Comparison of ENCODE assay signal across 22 cellular contexts in the genomic region with DNA sequence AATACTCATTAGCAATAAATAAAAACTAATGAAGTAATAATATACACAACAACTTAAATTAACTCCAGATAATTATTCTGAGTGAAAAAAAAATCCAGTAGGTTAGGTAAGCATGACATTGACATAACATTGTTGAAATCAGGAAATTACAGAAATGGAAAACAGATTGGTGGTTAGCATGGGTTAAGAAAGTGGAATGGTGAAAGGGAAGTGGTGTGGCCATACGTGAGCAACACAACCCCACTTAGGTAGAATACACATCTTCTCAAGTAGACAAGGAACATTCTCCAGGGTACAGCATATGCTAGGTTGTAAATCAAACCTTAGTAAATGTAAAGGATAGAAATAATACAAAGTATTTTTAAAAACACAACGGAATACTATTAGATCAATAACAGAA.
"Had no signal": no experiment of that assay in that cellular context is flagged by ENCODE, and none has a peak within 500 bp of the region (broad histone marks: within the 10 kb centered on the region; RNA-seq: fewer than 3 reads in every experiment).

No MANE protein-coding gene starts in this region.

- DNase-seq: activated CD4-positive, alpha-beta memory T cell treated with anti-CD3 and anti-CD28 coated beads for 36 hours; activated CD4-positive, alpha-beta T cell treated with anti-CD3 and anti-CD28 coated beads, Interleukin-2, amount 10 ng/mL, durations not matched to agents 7 days and 5 days; activated CD4-positive, CD25-positive, alpha-beta regulatory T cell; activated CD8-positive, alpha-beta memory T cell treated with anti-CD3 and anti-CD28 coated beads for 24 hours; activated effector memory CD4-positive, alpha-beta T cell treated with anti-CD3 and anti-CD28 coated beads, Interleukin-2, amount 50 U/mL, for 16 hours; activated naive CD4-positive, alpha-beta T cell treated with Interleukin-2 at 50 U/mL for 16 hours; activated naive CD8-positive, alpha-beta T cell treated with anti-CD3 and anti-CD28 coated beads, Interleukin-2, amount 50 U/mL, for 24 hours; activated T-cell treated with anti-CD3 and anti-CD28 coated beads, Interleukin-2, amount 50 U/mL, for 4 hours; amniotic stem cell; body of pancreas; central memory CD4-positive, alpha-beta T cell; Kasumi-1; KBM-7; NCI-H1048; NCI-H146; NCI-H1930; NCI-H2171; NCI-H2227 treated with DMSO at 0.1 percent for 48 hours; NCI-H526; NCI-H774; SJCRH30; SK-N-SH had no signal
